29 cellular contexts compared by ENCODE assay signal in genomic region chr1:219415433-219415832, GRCh38.
"Had no signal": no experiment of that assay in that cellular context is flagged by ENCODE, and none has a peak within 500 bp of the region (broad histone marks: within the 10 kb centered on the region; RNA-seq: fewer than 3 reads in every experiment).

No MANE protein-coding gene starts in this region.

- H3K9me3 ChIP-seq: stomach, suprapubic skin, testis, thoracic aorta, thyroid gland, tibial artery, tibial nerve, transverse colon, upper lobe of left lung, upper lobe of right lung, uterus, vagina had no signal

- H3K4me1 ChIP-seq: stomach, suprapubic skin, testis, thyroid gland, tibial artery, transverse colon, upper lobe of left lung, upper lobe of right lung, uterus, vagina had no signal

- ATAC-seq: stimulated activated effector memory CD8-positive, alpha-beta T cell treated with anti-CD3 and anti-CD28 coated beads, Interleukin-12 subunit alpha, Interleukin-12 subunit beta, amount 100 ng/mL, for 72 hours; stimulated activated memory B cell treated with anti-CD40 and anti-IgM and Interleukin-4, amounts not matched to agents 10 μg/mL and 1 μg/mL and 100 μg/mL, for 72 hours; stimulated activated naive B cell treated with anti-CD40 and anti-IgM and Interleukin-4, amounts not matched to agents 10 μg/mL and 1 μg/mL and 100 μg/mL, for 72 hours; stimulated activated naive CD8-positive, alpha-beta T cell treated with anti-CD3 and anti-CD28 coated beads, Interleukin-15, amount 100 ng/mL, for 72 hours; stimulated activated naive CD8-positive, alpha-beta T cell treated with anti-CD3 and anti-CD28 coated beads, Interleukin-15, Interleukin-2, amounts not matched to agents 100 U/mL and 50 U/mL, for 24 hours; upper lobe of right lung had no signal

- H3K36me3 ChIP-seq: stomach, suprapubic skin, thoracic aorta, thyroid gland, tibial artery, tibial nerve, transverse colon, upper lobe of left lung, upper lobe of right lung, uterus, vagina had no signal

- H3K27ac ChIP-seq: stomach, suprapubic skin, testis, thoracic aorta, thyroid gland, tibial artery, tibial nerve, transverse colon, upper lobe of left lung, upper lobe of right lung, uterus, vagina had no signal

- H3K36me3 Mint-ChIP-seq: stimulated activated effector memory CD8-positive, alpha-beta T cell treated with anti-CD3 and anti-CD28 coated beads, Interleukin-12 subunit alpha, Interleukin-12 subunit beta, amount 100 ng/mL, for 72 hours; stimulated activated memory B cell treated with anti-CD40 and anti-IgM and Interleukin-4, amounts not matched to agents 10 μg/mL and 1 μg/mL and 100 μg/mL, for 72 hours; stimulated activated naive B cell treated with anti-CD40 and anti-IgM and Interleukin-4, amounts not matched to agents 10 μg/mL and 1 μg/mL and 100 μg/mL, for 72 hours; type B pancreatic cell had no signal

- DNase-seq: stimulated activated CD4-positive, alpha-beta T cell treated with anti-CD3 and anti-CD28 coated beads, Interleukin-2, amount 100 ng/mL, for 48 hours; stimulated activated CD4-positive, alpha-beta T cell treated with anti-CD3 and anti-CD28 coated beads, Interleukin-4, amount 100 ng/mL, for 1 hour; stimulated activated CD4-positive, alpha-beta T cell treated with anti-CD3 and anti-CD28 coated beads, Interleukin-4, amount 100 ng/mL, for 24 hours; stimulated activated CD4-positive, alpha-beta T cell treated with anti-CD3 and anti-CD28 coated beads, Interleukin-4, amount 100 ng/mL, for 4 hours; stimulated activated CD8-positive, alpha-beta memory T cell treated with anti-CD3 and anti-CD28 coated beads, Interleukin-4, amount 100 ng/mL, for 48 hours; stimulated activated naive B cell treated with anti-CD40 and anti-IgM and Interleukin-4, amounts not matched to agents 10 μg/mL and 1 μg/mL and 100 μg/mL, for 72 hours; stimulated activated naive CD4-positive, alpha-beta T cell; stimulated activated naive CD4-positive, alpha-beta T cell treated with Interleukin-2 at 50 U/mL for 16 hours; stimulated activated naive CD8-positive, alpha-beta T cell treated with anti-CD3 and anti-CD28 coated beads, Interleukin-15, amount 100 ng/mL, for 72 hours; stimulated activated naive CD8-positive, alpha-beta T cell treated with anti-CD3 and anti-CD28 coated beads, Interleukin-15, Interleukin-2, amounts not matched to agents 100 U/mL and 50 U/mL, for 24 hours; stomach; substantia nigra; testis; thyroid gland; tibial artery; transverse colon; trophoblast cell; upper lobe of left lung; upper lobe of right lung; uterus had no signal

- H3K4me3 Mint-ChIP-seq: stimulated activated effector memory CD8-positive, alpha-beta T cell treated with anti-CD3 and anti-CD28 coated beads, Interleukin-12 subunit alpha, Interleukin-12 subunit beta, amount 100 ng/mL, for 72 hours; stimulated activated memory B cell treated with anti-CD40 and anti-IgM and Interleukin-4, amounts not matched to agents 10 μg/mL and 1 μg/mL and 100 μg/mL, for 72 hours; stimulated activated naive B cell treated with anti-CD40 and anti-IgM and Interleukin-4, amounts not matched to agents 10 μg/mL and 1 μg/mL and 100 μg/mL, for 72 hours; stimulated activated naive CD8-positive, alpha-beta T cell treated with anti-CD3 and anti-CD28 coated beads, Interleukin-15, amount 100 ng/mL, for 72 hours; stimulated activated naive CD8-positive, alpha-beta T cell treated with anti-CD3 and anti-CD28 coated beads, Interleukin-15, Interleukin-2, amounts not matched to agents 100 ng/mL and 50 ng/mL, for 24 hours; type B pancreatic cell had no signal

- H3K4me1 Mint-ChIP-seq: stimulated activated effector memory CD8-positive, alpha-beta T cell treated with anti-CD3 and anti-CD28 coated beads, Interleukin-12 subunit alpha, Interleukin-12 subunit beta, amount 100 ng/mL, for 72 hours; stimulated activated memory B cell treated with anti-CD40 and anti-IgM and Interleukin-4, amounts not matched to agents 10 μg/mL and 1 μg/mL and 100 μg/mL, for 72 hours; stimulated activated naive B cell treated with anti-CD40 and anti-IgM and Interleukin-4, amounts not matched to agents 10 μg/mL and 1 μg/mL and 100 μg/mL, for 72 hours; stimulated activated naive CD8-positive, alpha-beta T cell treated with anti-CD3 and anti-CD28 coated beads, Interleukin-15, amount 100 ng/mL, for 72 hours had no signal

- H3K27me3 ChIP-seq: stomach, suprapubic skin, testis, thyroid gland, tibial artery, tibial nerve, transverse colon, upper lobe of left lung, upper lobe of right lung, uterus, vagina had no signal

- H3K27me3 Mint-ChIP-seq: stimulated activated memory B cell treated with anti-CD40 and anti-IgM and Interleukin-4, amounts not matched to agents 10 μg/mL and 1 μg/mL and 100 μg/mL, for 72 hours; stimulated activated naive CD8-positive, alpha-beta T cell treated with anti-CD3 and anti-CD28 coated beads, Interleukin-15, amount 100 ng/mL, for 72 hours; stimulated activated naive CD8-positive, alpha-beta T cell treated with anti-CD3 and anti-CD28 coated beads, Interleukin-15, Interleukin-2, amounts not matched to agents 100 ng/mL and 50 ng/mL, for 24 hours; type B pancreatic cell had no signal

- FAIRE-seq: urothelium cell line had no signal

- H3K4me3 ChIP-seq: stomach, suprapubic skin, testis, thoracic aorta, thyroid gland, tibial artery, tibial nerve, transverse colon, upper lobe of left lung, upper lobe of right lung, uterus, vagina had no signal

- H3K27ac Mint-ChIP-seq: stimulated activated effector memory CD8-positive, alpha-beta T cell treated with anti-CD3 and anti-CD28 coated beads, Interleukin-12 subunit alpha, Interleukin-12 subunit beta, amount 100 ng/mL, for 72 hours; stimulated activated memory B cell treated with anti-CD40 and anti-IgM and Interleukin-4, amounts not matched to agents 10 μg/mL and 1 μg/mL and 100 μg/mL, for 72 hours; stimulated activated naive B cell treated with anti-CD40 and anti-IgM and Interleukin-4, amounts not matched to agents 10 μg/mL and 1 μg/mL and 100 μg/mL, for 72 hours; stimulated activated naive CD8-positive, alpha-beta T cell treated with anti-CD3 and anti-CD28 coated beads, Interleukin-15, amount 100 ng/mL, for 72 hours; stimulated activated naive CD8-positive, alpha-beta T cell treated with anti-CD3 and anti-CD28 coated beads, Interleukin-15, Interleukin-2, amounts not matched to agents 100 ng/mL and 50 ng/mL, for 24 hours; type B pancreatic cell had no signal

- H3K9me3 Mint-ChIP-seq: stimulated activated effector memory CD8-positive, alpha-beta T cell treated with anti-CD3 and anti-CD28 coated beads, Interleukin-12 subunit alpha, Interleukin-12 subunit beta, amount 100 ng/mL, for 72 hours; stimulated activated memory B cell treated with anti-CD40 and anti-IgM and Interleukin-4, amounts not matched to agents 10 μg/mL and 1 μg/mL and 100 μg/mL, for 72 hours; stimulated activated naive B cell treated with anti-CD40 and anti-IgM and Interleukin-4, amounts not matched to agents 10 μg/mL and 1 μg/mL and 100 μg/mL, for 72 hours; stimulated activated naive CD8-positive, alpha-beta T cell treated with anti-CD3 and anti-CD28 coated beads, Interleukin-15, amount 100 ng/mL, for 72 hours; stimulated activated naive CD8-positive, alpha-beta T cell treated with anti-CD3 and anti-CD28 coated beads, Interleukin-15, Interleukin-2, amounts not matched to agents 100 ng/mL and 50 ng/mL, for 24 hours; type B pancreatic cell had no signal
